Comparison of ENCODE assay signal across 1 cellular context in the genomic region with DNA sequence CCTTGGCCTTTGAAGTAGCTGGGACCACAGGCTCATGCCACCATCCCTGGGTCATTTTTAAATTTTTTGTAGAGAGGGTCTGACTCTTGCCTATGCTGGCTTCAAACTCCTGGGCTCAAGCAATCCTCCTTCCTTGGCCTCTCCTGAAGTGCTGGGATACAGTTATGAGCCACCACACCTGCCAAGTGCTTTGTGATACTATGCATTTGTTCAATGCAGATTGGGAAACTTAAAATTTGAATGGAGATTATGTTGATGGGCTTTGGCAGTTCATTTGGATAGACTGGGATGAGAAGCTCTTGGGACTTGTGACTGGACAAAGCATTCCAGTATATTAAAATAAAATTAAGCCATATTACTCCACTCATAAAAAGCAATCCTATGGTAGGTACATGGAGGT.
A peak's percentile ranks its signal among the peaks of the same experiment; 100 is the strongest.
TF ChIP-seq lines count a peak whose summit lies in the region.

No MANE protein-coding gene starts in this region.

TF ChIP-seq in endothelial cell of umbilical vein, 7 proteins besides CTCF, POLR2A, EP300 and RAD21:
- peak; percentile 4 for TF ChIP-seq POLR2AphosphoS5 (IDR thresholded peaks at IDR 0.05; ENCODE audit: insufficient read depth, low read depth, low read length)
- no peak for TF ChIP-seq GATA2 (IDR thresholded peaks at IDR 0.05; ENCODE audit: insufficient read depth, insufficient read length, low read depth, low read length)
